In the genomic region with DNA sequence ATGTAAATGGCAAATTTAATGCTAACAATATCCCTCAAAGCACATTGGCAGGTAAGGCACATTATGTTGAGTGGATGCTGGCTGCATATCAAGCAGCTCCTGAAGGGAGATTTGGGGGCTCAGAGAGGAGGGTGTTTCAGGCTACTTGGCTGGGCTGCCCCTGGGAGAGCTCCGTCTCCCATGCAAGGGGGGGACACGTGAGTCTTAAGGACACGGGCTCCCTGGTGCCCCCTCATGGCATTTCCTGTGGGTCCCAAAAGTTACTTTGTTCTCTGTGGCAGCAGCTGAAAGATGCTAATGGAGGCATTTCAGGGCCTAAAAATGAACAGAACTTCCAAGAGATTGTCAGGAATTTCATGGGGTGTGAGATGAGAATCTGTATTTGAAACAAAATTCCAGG, we compare ENCODE assay signal across 23 cellular contexts.
"Had no signal": no experiment of that assay in that cellular context is flagged by ENCODE, and none has a peak within 500 bp of the region (broad histone marks: within the 10 kb centered on the region; RNA-seq: fewer than 3 reads in every experiment).

No MANE protein-coding gene starts in this region.

- H3K4me1 ChIP-seq: esophagus muscularis mucosa had no signal

- H3K4me3 ChIP-seq: esophagus muscularis mucosa, hepatocyte, mucosa of descending colon, sigmoid colon, smooth muscle cell, thoracic aorta had no signal

- H3K36me3 ChIP-seq: esophagus muscularis mucosa, sigmoid colon, thoracic aorta had no signal

- H3K27me3 ChIP-seq: sigmoid colon had no signal

- DNase-seq: activated CD4-positive, alpha-beta T cell treated with anti-CD3 and anti-CD28 coated beads, Interleukin-2, amount 10 ng/mL, durations not matched to agents 7 days and 5 days; activated CD4-positive, CD25-positive, alpha-beta regulatory T cell treated with anti-CD3 and anti-CD28 coated beads, Interleukin-2, amount 50 U/mL, for 72 hours; activated CD8-positive, alpha-beta T cell treated with anti-CD3 and anti-CD28 coated beads for 36 hours; activated gamma-delta T cell treated with Interleukin-2 at 50 U/mL for 16 hours; activated T-cell treated with anti-CD3 and anti-CD28 coated beads, Interleukin-2, amount 50 U/mL, for 1 hour; aorta; caudate nucleus; dermis blood vessel endothelial cell; effector memory CD4-positive, alpha-beta T cell; glutamatergic neuron; left ventricle myocardium superior; mucosa of descending colon; nephron progenitor cell; occipital lobe; posterior cingulate gyrus; sigmoid colon; stimulated activated CD4-positive, alpha-beta T cell treated with anti-CD3 and anti-CD28 coated beads, Interleukin-4, amount 100 ng/mL, for 24 hours; stimulated activated naive CD4-positive, alpha-beta T cell treated with Interleukin-2 at 50 U/mL for 16 hours; T-helper 9 cell had no signal

- H3K4me2 ChIP-seq: hepatocyte, smooth muscle cell had no signal

- H3K9me3 ChIP-seq: esophagus muscularis mucosa, mucosa of descending colon, sigmoid colon, thoracic aorta had no signal

- H3K79me2 ChIP-seq: hepatocyte had no signal

- H3K27ac ChIP-seq: esophagus muscularis mucosa, hepatocyte, sigmoid colon, thoracic aorta had no signal
